1 cellular context compared by ENCODE assay signal in the genomic region with DNA sequence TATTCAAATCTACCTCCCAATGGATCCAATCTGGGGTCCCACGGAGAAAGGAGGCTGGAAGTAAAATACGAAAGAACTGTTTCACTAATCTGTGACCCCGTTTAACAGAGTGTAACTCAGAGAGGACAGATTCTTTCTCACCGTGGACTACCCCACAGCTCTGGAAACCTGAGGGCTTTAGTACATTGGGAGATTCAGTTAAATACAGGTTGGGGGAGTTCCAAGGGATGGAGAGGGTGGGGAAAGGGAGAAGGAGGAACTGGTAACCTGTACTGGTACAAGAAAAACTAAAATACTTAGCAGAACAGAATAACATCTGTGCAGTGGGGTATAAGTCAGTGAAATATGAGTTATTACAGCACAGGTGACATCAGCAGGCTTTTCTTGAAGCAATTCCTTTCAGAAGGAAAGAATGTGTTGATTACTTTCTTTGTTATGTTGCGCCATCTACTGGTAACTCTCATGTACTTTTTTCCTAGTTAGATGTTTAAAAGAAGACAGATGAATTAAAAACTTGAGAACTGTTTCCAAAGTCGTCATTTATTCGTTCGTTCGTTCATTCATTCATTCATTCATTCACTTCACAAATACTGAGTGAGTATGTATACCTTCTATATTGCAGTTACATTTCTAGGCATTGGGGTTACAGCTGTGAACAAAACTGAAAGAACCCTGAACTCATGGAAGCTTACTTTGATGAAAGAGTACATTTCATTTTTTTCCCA.
TF ChIP-seq lines count a peak whose summit lies in the region.

No MANE protein-coding gene starts in this region.

TF ChIP-seq in GM23338, 12 proteins besides CTCF, POLR2A, EP300 and RAD21 (continued from another document):
- TF ChIP-seq, protein P1, sequence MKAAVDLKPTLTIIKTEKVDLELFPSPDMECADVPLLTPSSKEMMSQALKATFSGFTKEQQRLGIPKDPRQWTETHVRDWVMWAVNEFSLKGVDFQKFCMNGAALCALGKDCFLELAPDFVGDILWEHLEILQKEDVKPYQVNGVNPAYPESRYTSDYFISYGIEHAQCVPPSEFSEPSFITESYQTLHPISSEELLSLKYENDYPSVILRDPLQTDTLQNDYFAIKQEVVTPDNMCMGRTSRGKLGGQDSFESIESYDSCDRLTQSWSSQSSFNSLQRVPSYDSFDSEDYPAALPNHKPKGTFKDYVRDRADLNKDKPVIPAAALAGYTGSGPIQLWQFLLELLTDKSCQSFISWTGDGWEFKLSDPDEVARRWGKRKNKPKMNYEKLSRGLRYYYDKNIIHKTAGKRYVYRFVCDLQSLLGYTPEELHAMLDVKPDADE (IDR thresholded peaks at IDR 0.05): no peak
- TF ChIP-seq CREB1 (CRISPR knock-in tag; IDR thresholded peaks at IDR 0.05; ENCODE audit: low read depth) (no peak), ZNF331 (CRISPR knock-in tag; IDR thresholded peaks at IDR 0.05; ENCODE audit: low read depth) (no peak), JUNB (IDR thresholded peaks at IDR 0.05; ENCODE audit: unreplicated experiment) (no peak)
- TF ChIP-seq, protein P2, sequence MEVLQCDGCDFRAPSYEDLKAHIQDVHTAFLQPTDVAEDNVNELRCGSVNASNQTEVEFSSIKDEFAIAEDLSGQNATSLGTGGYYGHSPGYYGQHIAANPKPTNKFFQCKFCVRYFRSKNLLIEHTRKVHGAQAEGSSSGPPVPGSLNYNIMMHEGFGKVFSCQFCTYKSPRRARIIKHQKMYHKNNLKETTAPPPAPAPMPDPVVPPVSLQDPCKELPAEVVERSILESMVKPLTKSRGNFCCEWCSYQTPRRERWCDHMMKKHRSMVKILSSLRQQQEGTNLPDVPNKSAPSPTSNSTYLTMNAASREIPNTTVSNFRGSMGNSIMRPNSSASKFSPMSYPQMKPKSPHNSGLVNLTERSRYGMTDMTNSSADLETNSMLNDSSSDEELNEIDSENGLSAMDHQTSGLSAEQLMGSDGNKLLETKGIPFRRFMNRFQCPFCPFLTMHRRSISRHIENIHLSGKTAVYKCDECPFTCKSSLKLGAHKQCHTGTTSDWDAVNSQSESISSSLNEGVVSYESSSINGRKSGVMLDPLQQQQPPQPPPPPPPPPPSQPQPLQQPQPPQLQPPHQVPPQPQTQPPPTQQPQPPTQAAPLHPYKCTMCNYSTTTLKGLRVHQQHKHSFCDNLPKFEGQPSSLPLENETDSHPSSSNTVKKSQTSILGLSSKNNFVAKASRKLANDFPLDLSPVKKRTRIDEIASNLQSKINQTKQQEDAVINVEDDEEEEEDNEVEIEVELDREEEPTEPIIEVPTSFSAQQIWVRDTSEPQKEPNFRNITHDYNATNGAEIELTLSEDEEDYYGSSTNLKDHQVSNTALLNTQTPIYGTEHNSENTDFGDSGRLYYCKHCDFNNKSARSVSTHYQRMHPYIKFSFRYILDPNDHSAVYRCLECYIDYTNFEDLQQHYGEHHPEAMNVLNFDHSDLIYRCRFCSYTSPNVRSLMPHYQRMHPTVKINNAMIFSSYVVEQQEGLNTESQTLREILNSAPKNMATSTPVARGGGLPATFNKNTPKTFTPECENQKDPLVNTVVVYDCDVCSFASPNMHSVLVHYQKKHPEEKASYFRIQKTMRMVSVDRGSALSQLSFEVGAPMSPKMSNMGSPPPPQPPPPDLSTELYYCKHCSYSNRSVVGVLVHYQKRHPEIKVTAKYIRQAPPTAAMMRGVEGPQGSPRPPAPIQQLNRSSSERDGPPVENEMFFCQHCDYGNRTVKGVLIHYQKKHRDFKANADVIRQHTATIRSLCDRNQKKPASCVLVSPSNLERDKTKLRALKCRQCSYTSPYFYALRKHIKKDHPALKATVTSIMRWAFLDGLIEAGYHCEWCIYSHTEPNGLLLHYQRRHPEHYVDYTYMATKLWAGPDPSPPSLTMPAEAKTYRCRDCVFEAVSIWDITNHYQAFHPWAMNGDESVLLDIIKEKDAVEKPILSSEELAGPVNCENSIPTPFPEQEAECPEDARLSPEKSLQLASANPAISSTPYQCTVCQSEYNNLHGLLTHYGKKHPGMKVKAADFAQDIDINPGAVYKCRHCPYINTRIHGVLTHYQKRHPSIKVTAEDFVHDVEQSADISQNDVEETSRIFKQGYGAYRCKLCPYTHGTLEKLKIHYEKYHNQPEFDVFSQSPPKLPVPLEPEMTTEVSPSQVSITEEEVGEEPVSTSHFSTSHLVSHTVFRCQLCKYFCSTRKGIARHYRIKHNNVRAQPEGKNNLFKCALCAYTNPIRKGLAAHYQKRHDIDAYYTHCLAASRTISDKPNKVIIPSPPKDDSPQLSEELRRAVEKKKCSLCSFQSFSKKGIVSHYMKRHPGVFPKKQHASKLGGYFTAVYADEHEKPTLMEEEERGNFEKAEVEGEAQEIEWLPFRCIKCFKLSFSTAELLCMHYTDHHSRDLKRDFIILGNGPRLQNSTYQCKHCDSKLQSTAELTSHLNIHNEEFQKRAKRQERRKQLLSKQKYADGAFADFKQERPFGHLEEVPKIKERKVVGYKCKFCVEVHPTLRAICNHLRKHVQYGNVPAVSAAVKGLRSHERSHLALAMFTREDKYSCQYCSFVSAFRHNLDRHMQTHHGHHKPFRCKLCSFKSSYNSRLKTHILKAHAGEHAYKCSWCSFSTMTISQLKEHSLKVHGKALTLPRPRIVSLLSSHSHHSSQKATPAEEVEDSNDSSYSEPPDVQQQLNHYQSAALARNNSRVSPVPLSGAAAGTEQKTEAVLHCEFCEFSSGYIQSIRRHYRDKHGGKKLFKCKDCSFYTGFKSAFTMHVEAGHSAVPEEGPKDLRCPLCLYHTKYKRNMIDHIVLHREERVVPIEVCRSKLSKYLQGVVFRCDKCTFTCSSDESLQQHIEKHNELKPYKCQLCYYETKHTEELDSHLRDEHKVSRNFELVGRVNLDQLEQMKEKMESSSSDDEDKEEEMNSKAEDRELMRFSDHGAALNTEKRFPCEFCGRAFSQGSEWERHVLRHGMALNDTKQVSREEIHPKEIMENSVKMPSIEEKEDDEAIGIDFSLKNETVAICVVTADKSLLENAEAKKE (CRISPR knock-in tag; IDR thresholded peaks at IDR 0.05): no peak
